ENCODE assay signal across 27 cellular contexts in genomic region chr12:107487011-107487680, GRCh38.
"Had no signal": no experiment of that assay in that cellular context is flagged by ENCODE, and none has a peak within 500 bp of the region (broad histone marks: within the 10 kb centered on the region; RNA-seq: fewer than 3 reads in every experiment).

No MANE protein-coding gene starts in this region.

- H3K4me1 ChIP-seq: gastroesophageal sphincter, neural progenitor cell had no signal

- H3K79me2 ChIP-seq: hepatocyte had no signal

- H3K9ac ChIP-seq: neural progenitor cell had no signal

- H3K27ac ChIP-seq: brain microvascular endothelial cell, gastroesophageal sphincter, hepatocyte, neural progenitor cell, right lobe of liver, transverse colon had no signal

- H3K4me3 ChIP-seq: gastroesophageal sphincter, hepatocyte, neural progenitor cell, right lobe of liver, transverse colon had no signal

- ATAC-seq: effector memory CD8-positive, alpha-beta T cell; gastroesophageal sphincter; left ventricle myocardium superior; natural killer cell; WTC11 had no signal

- H3K4me3 Mint-ChIP-seq: activated CD4-positive, alpha-beta memory T cell treated with anti-CD3 and anti-CD28 coated beads, Interleukin-2, amount 10 ng/mL, durations not matched to agents 7 days and 5 days; activated CD4-positive, alpha-beta T cell treated with anti-CD3 and anti-CD28 coated beads, Interleukin-2, amount 10 ng/mL, durations not matched to agents 7 days and 5 days; activated T-cell treated with anti-CD3 and anti-CD28 coated beads, Interleukin-2, amount 50 U/mL, for 24 hours; effector memory CD8-positive, alpha-beta T cell; natural killer cell; neural progenitor cell; WTC11 had no signal

- H3K9me3 Mint-ChIP-seq: activated CD4-positive, alpha-beta memory T cell treated with anti-CD3 and anti-CD28 coated beads, Interleukin-2, amount 10 ng/mL, durations not matched to agents 7 days and 5 days; activated CD4-positive, alpha-beta T cell treated with anti-CD3 and anti-CD28 coated beads, Interleukin-2, amount 10 ng/mL, durations not matched to agents 7 days and 5 days; activated T-cell treated with anti-CD3 and anti-CD28 coated beads, Interleukin-2, amount 50 U/mL, for 24 hours; effector memory CD8-positive, alpha-beta T cell; natural killer cell; neural progenitor cell; WTC11 had no signal

- H3K36me3 Mint-ChIP-seq: natural killer cell, neural progenitor cell, WTC11 had no signal

- H3K27me3 ChIP-seq: brain microvascular endothelial cell, hepatocyte, neural progenitor cell, right lobe of liver, transverse colon had no signal

- H2AFZ ChIP-seq: hepatocyte, neural progenitor cell had no signal

- H3K4me2 ChIP-seq: hepatocyte, neural progenitor cell had no signal

- H3K27me3 Mint-ChIP-seq: activated CD4-positive, alpha-beta T cell treated with anti-CD3 and anti-CD28 coated beads, Interleukin-2, amount 10 ng/mL, durations not matched to agents 7 days and 5 days; activated T-cell treated with anti-CD3 and anti-CD28 coated beads, Interleukin-2, amount 50 U/mL, for 24 hours had no signal

- H3K9me3 ChIP-seq: gastroesophageal sphincter, right lobe of liver, transverse colon had no signal

- DNase-seq: activated CD4-positive, alpha-beta memory T cell treated with anti-CD3 and anti-CD28 coated beads, Interleukin-2, amount 10 ng/mL, durations not matched to agents 7 days and 5 days; activated CD4-positive, alpha-beta T cell treated with anti-CD3 and anti-CD28 coated beads for 1 hour; activated CD4-positive, alpha-beta T cell treated with anti-CD3 and anti-CD28 coated beads, Interleukin-2, amount 10 ng/mL, durations not matched to agents 7 days and 5 days; activated CD8-positive, alpha-beta memory T cell treated with anti-CD3 and anti-CD28 coated beads, Interleukin-2, amount 50 U/mL, for 48 hours; activated gamma-delta T cell treated with Interleukin-2 at 50 U/mL for 16 hours; activated naive CD4-positive, alpha-beta T cell treated with anti-CD3 and anti-CD28 coated beads, Interleukin-2, amount 50 U/mL, for 16 hours; activated T-cell treated with anti-CD3 and anti-CD28 coated beads, Interleukin-2, amount 50 U/mL, for 24 hours; amniotic stem cell; brain microvascular endothelial cell; caudate nucleus; cortex of kidney; effector memory CD8-positive, alpha-beta T cell; erythroblast; islet precursor cell; left ventricle myocardium superior; midbrain; natural killer cell; posterior cingulate gyrus; right lobe of liver; stimulated activated CD4-positive, alpha-beta T cell treated with anti-CD3 and anti-CD28 coated beads, Interleukin-2, amount 100 ng/mL, for 48 hours; stimulated activated naive CD4-positive, alpha-beta T cell treated with Interleukin-2 at 50 U/mL for 16 hours; T1000; transverse colon had no signal

- H3K36me3 ChIP-seq: brain microvascular endothelial cell, gastroesophageal sphincter, neural progenitor cell, right lobe of liver, transverse colon had no signal

- H3K27ac Mint-ChIP-seq: activated CD4-positive, alpha-beta memory T cell treated with anti-CD3 and anti-CD28 coated beads, Interleukin-2, amount 10 ng/mL, durations not matched to agents 7 days and 5 days; activated CD4-positive, alpha-beta T cell treated with anti-CD3 and anti-CD28 coated beads, Interleukin-2, amount 10 ng/mL, durations not matched to agents 7 days and 5 days; activated T-cell treated with anti-CD3 and anti-CD28 coated beads, Interleukin-2, amount 50 U/mL, for 24 hours; natural killer cell; neural progenitor cell; WTC11 had no signal
